24 cellular contexts compared by ENCODE assay signal in the genomic region with DNA sequence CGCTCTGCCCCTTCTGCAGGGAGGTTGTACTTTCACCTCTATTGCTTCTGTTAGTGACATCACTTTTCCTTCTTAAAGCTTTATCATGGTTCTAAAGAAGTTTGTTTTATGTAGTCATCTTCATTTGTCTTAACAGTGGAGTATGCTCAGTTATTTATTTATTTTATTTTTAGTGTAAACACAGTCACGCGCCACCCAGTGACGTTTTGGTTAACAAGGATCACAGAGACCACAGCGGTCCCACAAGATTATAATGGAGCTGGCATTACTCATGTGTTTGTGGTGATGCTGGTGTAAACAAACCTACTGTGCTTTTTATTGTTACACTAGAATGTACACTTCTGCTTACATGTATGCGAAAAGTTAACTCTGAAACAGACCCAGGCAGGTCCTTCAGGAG.
"Had no signal": no experiment of that assay in that cellular context is flagged by ENCODE, and none has a peak within 500 bp of the region (broad histone marks: within the 10 kb centered on the region; RNA-seq: fewer than 3 reads in every experiment).

No MANE protein-coding gene starts in this region.

- H2AFZ ChIP-seq: hepatocyte, parathyroid adenoma had no signal

- H3K79me2 ChIP-seq: hepatocyte, parathyroid adenoma had no signal

- H3K9me3 ChIP-seq: testis had no signal

- H3K4me3 ChIP-seq: colonic mucosa, gastroesophageal sphincter, heart left ventricle, hepatocyte, lung, mucosa of descending colon, tibial artery had no signal

- H3K36me3 ChIP-seq: colonic mucosa, gastroesophageal sphincter, heart left ventricle, tibial artery had no signal

- DNase-seq: colonic mucosa; effector CD8-positive, alpha-beta T cell; endodermal cell; foreskin keratinocyte; heart left ventricle; kidney; mucosa of descending colon; naive B cell; stimulated activated CD4-positive, alpha-beta T cell treated with anti-CD3 and anti-CD28 coated beads, Interleukin-2, amount 100 ng/mL, for 24 hours; stimulated activated CD4-positive, alpha-beta T cell treated with anti-CD3 and anti-CD28 coated beads, Interleukin-4, amount 100 ng/mL, for 4 hours; stimulated activated naive CD8-positive, alpha-beta T cell treated with anti-CD3 and anti-CD28 coated beads, Interleukin-15, Interleukin-2, amounts not matched to agents 100 U/mL and 50 U/mL, for 24 hours; substantia nigra; testis; tibial artery had no signal

- H3K4me1 ChIP-seq: colonic mucosa, foreskin keratinocyte, gastroesophageal sphincter, heart left ventricle, parathyroid adenoma, testis, tibial artery had no signal

- ATAC-seq: esophagus mucosa; foreskin keratinocyte; gastroesophageal sphincter; heart left ventricle; left lobe of liver; mucosa of descending colon; natural killer cell treated with Interleukin-12 subunit alpha and Interleukin-12 subunit beta and Interleukin-15 and Interleukin-18, amount 100 ng/mL, for 72 hours; sciatic nerve; stimulated activated memory B cell treated with anti-CD40 and anti-IgM and Interleukin-4, amounts not matched to agents 10 μg/mL and 1 μg/mL and 100 μg/mL, for 72 hours; stimulated activated naive CD8-positive, alpha-beta T cell treated with anti-CD3 and anti-CD28 coated beads, Interleukin-15, Interleukin-2, amounts not matched to agents 100 U/mL and 50 U/mL, for 24 hours had no signal

- H3K27ac ChIP-seq: colonic mucosa, epithelial cell of prostate, foreskin keratinocyte, gastroesophageal sphincter, heart left ventricle, hepatocyte, parathyroid adenoma, testis, tibial artery had no signal

- H3K9ac ChIP-seq: parathyroid adenoma had no signal

- H3K27me3 ChIP-seq: colonic mucosa, foreskin keratinocyte, gastroesophageal sphincter, heart left ventricle, hepatocyte, testis, tibial artery had no signal

- H3K4me2 ChIP-seq: hepatocyte had no signal

- FAIRE-seq: kidney had no signal
